In genomic region chr1:17565551-17565971, GRCh38 we compare ENCODE assay signal across 14 cellular contexts. TPM values are rescaled to one million over a fixed set of nuclear protein-coding genes. Genes with fewer than 3 reads are reported as not detected.
A peak's percentile ranks its signal among the peaks of the same experiment; 100 is the strongest.
DNase-seq lines count a peak whose midpoint lies in the region; ATAC-seq, FAIRE-seq and TF ChIP-seq lines count a peak whose summit lies in the region.
"Had no signal": no experiment of that assay in that cellular context is flagged by ENCODE, and none has a peak within 500 bp of the region (broad histone marks: within the 10 kb centered on the region; RNA-seq: fewer than 3 reads in every experiment).

No MANE protein-coding gene starts in this region.

- 35% methylated on average over 12 of the region's 12 CpGs; no CpG with 5 or more reads in 1 of the 2 experiments for WGBS in H1 (ENCODE audit: extremely low coverage in 1 of 2, insufficient coverage in 1 of 2, insufficient read length in 1 of 2, insufficient replicate concordance in 2 of 2, low coverage in 1 of 2, low lambda C conversion rate in 2 of 2, missing lambda C conversion rate in 1 of 2), 2 experiments
- 65 to 73% methylated on average over 8 to 12 of the region's 12 CpGs for WGBS in thyroid gland, 2 donors

- H3K36me3 ChIP-seq in H1 (ENCODE audit: control insufficient read depth in 2 of 4, insufficient read depth in 4 of 4, low read length in 3 of 4) = no peaks in the 10 kb centered on the region
- H3K36me3 ChIP-seq in thyroid gland = no peaks in the 10 kb centered on the region

- peaks cover 5 to 96% of the 10 kb centered on the region in 2 experiments; a peak in 2 of 4 replicates for H3K79me2 ChIP-seq in H1 (ENCODE audit: control insufficient read depth in 1 of 2, insufficient read depth in 2 of 2, low read length in 2 of 2)

- peak overlapping the region; percentile 36 for H4K91ac ChIP-seq in H1 (replicated peaks; ENCODE audit: insufficient read length, low read length)

- no peak overlapping the region; the same call in 1 of the 2 replicates for H2BK15ac ChIP-seq in H1 (ENCODE audit: low read length)

- H3K23me2 ChIP-seq in H1 (ENCODE audit: low read depth, low read length) = 0 out of 2 replicates have a peak, but pooled peaks cover 2% of the 10 kb centered on the region

- intact Hi-C loops in thyroid gland (cut with DNase I) = no loop called here

- peak overlapping the region; percentile 54 for H3K27ac ChIP-seq in H1 (ENCODE audit: low read depth, low read length)
- H3K27ac ChIP-seq in thyroid gland = peak overlapping the region; percentile 48 to 90 (median 72)
- H3K27ac ChIP-seq: hepatocyte had no signal

- no peak for TF ChIP-seq CTCF in H1 (IDR thresholded peaks at IDR 0.05; ENCODE audit: control extremely low read depth in 1 of 3, insufficient read depth in 1 of 3, low read depth in 1 of 3, low read length in 3 of 3)
- TF ChIP-seq CTCF in thyroid gland (IDR thresholded peaks at IDR 0.05) = no peak

- 0 out of 2 replicates have a peak overlapping the region, but pooled peaks have one; percentile 65 for H2BK12ac ChIP-seq in H1 (ENCODE audit: low read depth, low read length)

- H3K18ac ChIP-seq in H1 (ENCODE audit: extremely low read depth, low read length) = 0 out of 2 replicates have a peak overlapping the region, but pooled peaks have one; percentile 54

- no peaks in the 10 kb centered on the region for H3K27me3 ChIP-seq in H1 (replicated peaks in 1 of 4; ENCODE audit: control insufficient read depth in 3 of 4, extremely low read depth in 1 of 4, insufficient read depth in 3 of 4, low read length in 3 of 4)
- no peaks in the 10 kb centered on the region for H3K27me3 ChIP-seq in thyroid gland
- H3K27me3 ChIP-seq: hepatocyte had no signal

- CTCF ChIA-PET in H1 (lab: Charles Lee; ENCODE audit: partially characterized antibody) = interaction anchor here (0.6 to 86.2 kb wide), 4 partner anchors 11 to 229 kb away, joined by 3 to 1640 read pairs (median 6); no protein-coding TSS in a partner anchor

- peak overlapping the region; percentile 94; the same call in 1 of the 2 replicates for H2BK20ac ChIP-seq in H1 (ENCODE audit: low read length)

- ATAC-seq in GM18861 (IDR thresholded peaks at IDR 0.05; ENCODE audit: unreplicated experiment) = no peak
- ATAC-seq: naive thymus-derived CD4-positive, alpha-beta T cell had no signal

- H3K23ac ChIP-seq in H1 (ENCODE audit: insufficient read length) = no peak overlapping the region

- no peak overlapping the region for H3K56ac ChIP-seq in H1 (replicated peaks; ENCODE audit: insufficient read length, low read depth, low read length)

- H3K4me2 ChIP-seq in H1 (ENCODE audit: insufficient read depth in 1 of 2, low read depth in 2 of 2, low read length in 2 of 2) = peak overlapping the region; percentile 51 to 74
- H3K4me2 ChIP-seq: hepatocyte had no signal

- no peak overlapping the region for H2BK5ac ChIP-seq in H1 (ENCODE audit: low read depth, low read length)

- H3K4me3 ChIP-seq in H1 (ENCODE audit: extremely low read depth in 1 of 4, insufficient read depth in 2 of 4, low read depth in 3 of 4, low read length in 4 of 4) (peak overlapping the region in 2 of 4 experiments; percentile 15 to 28; a peak in 3 of 8 replicates), thyroid gland (replicated peaks in 1 of 3) (no peak overlapping the region)
- H3K4me3 ChIP-seq: hepatocyte had no signal

- TF ChIP-seq POLR2A in H1 (IDR thresholded peaks at IDR 0.05; ENCODE audit: control extremely low read depth in 1 of 2, low read depth in 2 of 2, low read length in 2 of 2) (no peak), thyroid gland (IDR thresholded peaks at IDR 0.05) (no peak)

- no peak overlapping the region for H3K9ac ChIP-seq in H1 (replicated peaks in 1 of 4; ENCODE audit: extremely low read depth in 1 of 4, low read depth in 3 of 4, low read length in 3 of 4)

- H2BK120ac ChIP-seq in H1 (replicated peaks; ENCODE audit: low read depth, low read length) = peak overlapping the region; percentile 72

- POLR2A ChIA-PET in H1 (lab: Charles Lee; ENCODE audit: partially characterized antibody) = interaction anchor here (0.8 to 1.2 kb wide), 2 partner anchors 13 to 15 kb away, joined by 3 to 4 read pairs; no protein-coding TSS in a partner anchor

- H3K9me3 ChIP-seq in H1 (ENCODE audit: insufficient read depth in 2 of 2, low read depth in 1 of 2, low read length in 1 of 2) (no peaks in the 10 kb centered on the region), thyroid gland (no peaks in the 10 kb centered on the region)

- H3K14ac ChIP-seq in H1 (ENCODE audit: insufficient read length) = no peak overlapping the region

- no peak for TF ChIP-seq RAD21 in H1 (IDR thresholded peaks at IDR 0.05 in 1 of 2, conservative IDR thresholded peaks at IDR 0.05 in 1 of 2; ENCODE audit: low read depth in 2 of 2, low read length in 2 of 2)

- peak overlapping the region; percentile 75 for H3K4ac ChIP-seq in H1 (replicated peaks; ENCODE audit: insufficient read length, low read depth, low read length)

- no peak overlapping the region for H2AFZ ChIP-seq in H1 (ENCODE audit: low read length)
- H2AFZ ChIP-seq: hepatocyte had no signal

- H4K20me1 ChIP-seq in H1 (replicated peaks in 1 of 2; ENCODE audit: control insufficient read depth in 1 of 2, insufficient read depth in 2 of 2, low read length in 2 of 2) = peaks cover 7 to 17% of the 10 kb centered on the region in 2 experiments

- H2AK5ac ChIP-seq in H1 (ENCODE audit: low read depth, low read length) = no peak overlapping the region

- DNase-seq in NCI-H146 (lab: John Stamatoyannopoulos, UW) = peak; percentile 12
- no peak for DNase-seq in NCI-H146 treated with DMSO at 0.1 percent for 48 hours (lab: John Stamatoyannopoulos, UW; ENCODE audit: unreplicated experiment)
- no peak for DNase-seq in H1 (ENCODE audit: low read depth in 1 of 2, low spot score in 2 of 2)
- DNase-seq in midbrain (lab: John Stamatoyannopoulos, UW) = peak; percentile 36
- peak in 1 of 2 donors; percentile 37 for DNase-seq in thyroid gland
- DNase-seq in effector CD4-positive, alpha-beta T cell = no peak
- no peak for DNase-seq in COR-L47 (lab: John Stamatoyannopoulos, UW)
- DNase-seq: activated naive CD4-positive, alpha-beta T cell; naive thymus-derived CD4-positive, alpha-beta T cell; NCI-H1048; stimulated activated naive CD4-positive, alpha-beta T cell had no signal

- no peak for FAIRE-seq in H1 (lab: Jason Lieb, UNC)
- FAIRE-seq: A204.1 had no signal

- H4K5ac ChIP-seq in H1 (ENCODE audit: insufficient read length, low read depth, low read length) = peak overlapping the region; percentile 26

- H3K79me1 ChIP-seq in H1 (ENCODE audit: low read depth, low read length) = peaks cover 46% of the 10 kb centered on the region

- peak overlapping the region; percentile 4; the same call in 1 of the 2 replicates for H4K8ac ChIP-seq in H1 (ENCODE audit: extremely low read depth, insufficient read depth, low read length)

- H3K4me1 ChIP-seq in H1 (replicated peaks in 1 of 4; ENCODE audit: control insufficient read depth in 3 of 4, insufficient read depth in 4 of 4, low read length in 3 of 4) (peaks cover 16 to 58% (median 48%) of the 10 kb centered on the region in 4 experiments), thyroid gland (peaks cover 57 to 94% of the 10 kb centered on the region in 2 donors)

- TF ChIP-seq EP300 in H1 (IDR thresholded peaks at IDR 0.05; ENCODE audit: borderline replicate concordance in 1 of 2, low read depth in 2 of 2, low read length in 2 of 2) = no peak

TF ChIP-seq in H1, 55 proteins besides CTCF, POLR2A, EP300 and RAD21 (continues in another document):
- no peak for TF ChIP-seq MAFK (IDR thresholded peaks at IDR 0.05; ENCODE audit: low read depth, low read length)
- no peak for TF ChIP-seq SRF (IDR thresholded peaks at IDR 0.05; ENCODE audit: low read depth, low read length)
- no peak for TF ChIP-seq RNF2 (IDR thresholded peaks at IDR 0.05; ENCODE audit: borderline replicate concordance, low read depth, low read length, missing control alignments, poor library complexity, severe bottlenecking)
- no peak for TF ChIP-seq HDAC6 (IDR thresholded peaks at IDR 0.05; ENCODE audit: low read depth, low read length)
- no peak for TF ChIP-seq NANOG (IDR thresholded peaks at IDR 0.05; ENCODE audit: insufficient read depth, low read depth, low read length, poor library complexity, severe bottlenecking)
- no peak for TF ChIP-seq SP4 (IDR thresholded peaks at IDR 0.05; ENCODE audit: low read length)
- TF ChIP-seq CBX5 (IDR thresholded peaks at IDR 0.05; ENCODE audit: low read depth, low read length) = no peak
- TF ChIP-seq TBP (IDR thresholded peaks at IDR 0.05; ENCODE audit: low read depth, low read length) = no peak
- no peak for TF ChIP-seq NRF1 (IDR thresholded peaks at IDR 0.05; ENCODE audit: low read depth, low read length)
- no peak for TF ChIP-seq CEBPB (IDR thresholded peaks at IDR 0.05; ENCODE audit: low read depth, low read length)
- TF ChIP-seq POU5F1 (IDR thresholded peaks at IDR 0.05; ENCODE audit: low read depth, low read length) = peak; percentile 92; the same call in 1 of the 2 replicates

RNA-seq across cellular contexts. Expression of gene ARHGEF10L, which starts 26.1 kb away (rescaled TPM):
- 38.0 and 39.6 TPM in 2 replicates for total RNA-seq in H1 (2021; fragmentation: NEBNext Ultra II Directional; extraction: Animal tissue kit (Norgen Biotek cat#: 25700))
- polyA plus RNA-seq in H1 (2011; rRNA removed) = 33.6 and 55.3 TPM in 2 replicates
- 43.2 TPM for polyA plus RNA-seq in H1 (2011; cell fraction: cytosol; rRNA removed)
- 171 TPM for polyA plus RNA-seq in H1 (2011; cell fraction: nucleus; rRNA removed)
- polyA plus RNA-seq in H1 (2012, experiment 1 of 2) = 23.6 to 37.7 TPM (median 33.8 TPM) in 4 replicates
- polyA plus RNA-seq in H1 (2012, experiment 2 of 2) = 27.2 TPM
- polyA plus RNA-seq in H1 (2013, experiment 1 of 2) = 17.0 TPM
- 16.9 TPM for polyA plus RNA-seq in H1 (2013, experiment 2 of 2)
- 46.7 and 47.4 TPM in 2 replicates for polyA minus RNA-seq in H1 (2011; rRNA and poly(A)+ RNA removed)
- polyA minus RNA-seq in H1 (2011; cell fraction: cytosol; rRNA and poly(A)+ RNA removed) = 33.8 TPM
- polyA minus RNA-seq in H1 (2011; cell fraction: nucleus; rRNA and poly(A)+ RNA removed) = 74.8 TPM
- 10 to 100 TPM; 32.2 to 64.5 (median 51.4) TPM for total RNA-seq in thyroid gland
- polyA plus RNA-seq: naive thymus-derived CD4-positive, alpha-beta T cell had no signal

Comparison
In these comparisons a context has a peak if more than half of its experiments do, and no peak if none do; other contexts are left out.
1. DNase-seq: peak in NCI-H146 (single experiment) and midbrain (single experiment); none in NCI-H146 treated with DMSO at 0.1 percent for 48 hours (single experiment), H1 (0 of 2), effector CD4-positive, alpha-beta T cell (single experiment) and COR-L47 (single experiment).